Comparison of ENCODE assay signal across 8 cellular contexts in the genomic region with DNA sequence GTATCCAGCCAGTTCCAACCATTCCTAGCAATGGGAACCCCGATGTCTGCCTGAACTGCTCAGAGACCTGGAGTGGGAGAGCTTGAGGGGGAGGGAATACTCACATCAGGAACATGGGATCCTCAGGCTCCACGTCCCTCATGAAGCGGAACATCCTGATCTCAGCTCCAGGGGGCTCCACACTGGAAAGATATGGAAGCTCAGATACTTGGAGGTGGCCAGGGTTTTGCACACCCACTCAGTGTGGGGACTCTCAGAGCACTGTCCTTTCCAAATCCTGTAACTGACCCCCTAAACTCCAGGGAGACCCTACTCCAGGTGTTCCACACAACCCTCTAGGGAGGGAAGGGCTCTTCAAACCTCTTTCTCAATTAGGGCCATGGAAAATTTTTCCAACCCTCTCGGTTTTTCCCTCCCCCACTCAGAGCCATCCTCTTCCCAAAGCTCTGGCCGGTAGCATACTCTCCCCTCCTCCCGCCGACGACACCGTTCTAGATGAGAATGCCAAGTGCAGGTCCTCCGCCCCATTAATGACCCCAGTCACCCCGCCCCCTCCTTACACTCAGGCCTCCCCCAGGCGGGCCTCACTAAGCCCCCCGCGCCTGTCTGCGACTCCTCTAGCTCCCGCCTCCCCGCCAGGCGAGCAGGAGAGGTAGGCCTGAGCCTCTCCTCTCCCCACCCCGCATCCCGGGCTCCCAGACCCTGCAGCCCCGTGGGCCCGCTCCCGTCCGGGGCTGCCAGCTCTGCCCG. TPM values are rescaled to one million over a fixed set of nuclear protein-coding genes. Genes with fewer than 3 reads are reported as not detected.
DNase-seq lines count a peak whose midpoint lies in the region; ATAC-seq and TF ChIP-seq lines count a peak whose summit lies in the region.

No MANE protein-coding gene starts in this region.

- H3K4me1 Mint-ChIP-seq in IgD-negative memory B cell (peaks cover 7 to 16% (median 10%) of the 10 kb centered on the region in 3 donors), activated B cell treated with CpG ODN at 0.5 μM for 24 hours (peaks cover 15% of the 10 kb centered on the region)

- TF ChIP-seq EP300 in neural cell (conservative IDR thresholded peaks at IDR 0.05; ENCODE audit: poor library complexity, severe bottlenecking) = no peak

- H3K27ac Mint-ChIP-seq in IgD-negative memory B cell (peak overlapping the region; percentile 99), activated B cell treated with CpG ODN at 0.5 μM for 24 hours (peak overlapping the region; percentile 99)

- H3K9me2 ChIP-seq in neural cell (ENCODE audit: insufficient read depth, low read length) = no peaks in the 10 kb centered on the region

- H3K36me3 ChIP-seq in neural cell (ENCODE audit: insufficient read depth, low read length) = peaks cover 7% of the 10 kb centered on the region

- no peak for TF ChIP-seq CTCF in GM10248 (IDR thresholded peaks at IDR 0.05; ENCODE audit: control extremely low read depth, extremely low read depth, low read depth, missing control alignments)
- no peak for TF ChIP-seq CTCF in activated B cell treated with CpG ODN at 0.5 μM for 24 hours (IDR thresholded peaks at IDR 0.05)
- peak; percentile 50 for TF ChIP-seq CTCF in fibroblast of mammary gland (conservative IDR thresholded peaks at IDR 0.05; ENCODE audit: control insufficient read depth, insufficient read depth, low read depth, low read length)
- TF ChIP-seq CTCF in neural cell (IDR thresholded peaks at IDR 0.05; ENCODE audit: poor library complexity, severe bottlenecking) = peak; percentile 71

- intact Hi-C loops in activated B cell treated with CpG ODN at 0.5 μM for 24 hours (cut with micrococcal nuclease) = loop anchor here (2.0 to 5.0 kb wide), 3 partner anchors 56 to 356 kb away; a partner anchor contains a TSS

- H3F3A ChIP-seq in neural cell (ENCODE audit: insufficient read depth, low read length, poor library complexity, severe bottlenecking) = no peaks in the 10 kb centered on the region

- H3K9me3 Mint-ChIP-seq in IgD-negative memory B cell = no peaks in the 10 kb centered on the region
- H3K9me3 Mint-ChIP-seq in activated B cell treated with CpG ODN at 0.5 μM for 24 hours = no peaks in the 10 kb centered on the region

- peak overlapping the region; percentile 93 to 99 (median 98) for H3K4me3 Mint-ChIP-seq in IgD-negative memory B cell
- H3K4me3 Mint-ChIP-seq in activated B cell treated with CpG ODN at 0.5 μM for 24 hours = peak overlapping the region; percentile 93

- H3K36me3 Mint-ChIP-seq in IgD-negative memory B cell = peaks cover 2% of the 10 kb centered on the region
- H3K36me3 Mint-ChIP-seq in activated B cell treated with CpG ODN at 0.5 μM for 24 hours (ENCODE audit: low read depth) = peaks cover 44% of the 10 kb centered on the region

- ATAC-seq in activated B cell treated with CpG ODN at 0.5 μM for 24 hours (ENCODE audit: low read depth) = peak; percentile 0

- H3K79me2 ChIP-seq in neural cell (replicated peaks; ENCODE audit: insufficient read depth, low read length) = peaks cover 20% of the 10 kb centered on the region

- H3K27me3 Mint-ChIP-seq in IgD-negative memory B cell = peaks cover 1% of the 10 kb centered on the region
- no peaks in the 10 kb centered on the region for H3K27me3 Mint-ChIP-seq in activated B cell treated with CpG ODN at 0.5 μM for 24 hours

- no peaks in the 10 kb centered on the region for H3K9me3 ChIP-seq in neural cell (ENCODE audit: low read length)

- H3K4me2 ChIP-seq in neural cell (ENCODE audit: low read length) = peak overlapping the region; percentile 82

- peak overlapping the region; percentile 83 for H3K4me3 ChIP-seq in fibroblast of mammary gland (ENCODE audit: control insufficient read depth, low read depth, low read length)
- peak overlapping the region; percentile 99 for H3K4me3 ChIP-seq in neural cell (ENCODE audit: low read length)

- H3K27me3 ChIP-seq in neural cell (ENCODE audit: insufficient read depth, low read depth, low read length) = no peaks in the 10 kb centered on the region

- peak; percentile 54 for TF ChIP-seq RAD21 in neural cell (conservative IDR thresholded peaks at IDR 0.05)

- peak overlapping the region; percentile 77 for H2AFZ ChIP-seq in neural cell (ENCODE audit: low read depth, low read length)

- peak overlapping the region; percentile 100 for H3K9ac ChIP-seq in neural cell (ENCODE audit: low read length)

- CTCF ChIA-PET in GM10248 (lab: Yijun Ruan, JAX) = interaction anchor here (0.7 to 5.9 kb wide), 44 partner anchors 8 to 216 kb away, joined by 3 to 80 read pairs (median 7); a partner anchor contains a TSS
- CTCF ChIA-PET in activated B cell treated with CpG ODN at 0.5 μM for 24 hours (lab: Charles Lee) = interaction anchor here (0.8 to 3.7 kb wide), 12 partner anchors 14 to 181 kb away, joined by 3 to 64 read pairs (median 8); a partner anchor contains a TSS

- H4K20me1 ChIP-seq in neural cell (ENCODE audit: insufficient read depth) = no peaks in the 10 kb centered on the region

- POLR2A ChIA-PET in GM10248 (lab: Yijun Ruan, JAX) (interaction anchor here (0.6 to 2.0 kb wide), 6 partner anchors 14 to 282 kb away, joined by 3 to 15 read pairs (median 5); a partner anchor contains a TSS), activated B cell treated with CpG ODN at 0.5 μM for 24 hours (lab: Charles Lee) (interaction anchor here (0.5 to 4.3 kb wide), 50 partner anchors 9 to 1278 kb away, joined by 3 to 94 read pairs (median 6); a partner anchor contains a TSS)

- H3K27ac ChIP-seq in neural cell (ENCODE audit: low read length) = peak overlapping the region; percentile 100

- peak; percentile 48 for DNase-seq in GM10248 (ENCODE audit: extremely low spot score)
- DNase-seq in activated B cell treated with CpG ODN at 0.5 μM for 24 hours = no peak
- peak; percentile 60 for DNase-seq in fibroblast of mammary gland (ENCODE audit: low read depth)
- no peak for DNase-seq in NCI-H187 (lab: John Stamatoyannopoulos, UW)
- no peak for DNase-seq in activated gamma-delta T cell (lab: John Stamatoyannopoulos, UW)
- no peak for DNase-seq in A172 (ENCODE audit: low spot score)

TF ChIP-seq in neural cell, 6 proteins besides CTCF, POLR2A, EP300 and RAD21:
- TF ChIP-seq, protein P1, sequence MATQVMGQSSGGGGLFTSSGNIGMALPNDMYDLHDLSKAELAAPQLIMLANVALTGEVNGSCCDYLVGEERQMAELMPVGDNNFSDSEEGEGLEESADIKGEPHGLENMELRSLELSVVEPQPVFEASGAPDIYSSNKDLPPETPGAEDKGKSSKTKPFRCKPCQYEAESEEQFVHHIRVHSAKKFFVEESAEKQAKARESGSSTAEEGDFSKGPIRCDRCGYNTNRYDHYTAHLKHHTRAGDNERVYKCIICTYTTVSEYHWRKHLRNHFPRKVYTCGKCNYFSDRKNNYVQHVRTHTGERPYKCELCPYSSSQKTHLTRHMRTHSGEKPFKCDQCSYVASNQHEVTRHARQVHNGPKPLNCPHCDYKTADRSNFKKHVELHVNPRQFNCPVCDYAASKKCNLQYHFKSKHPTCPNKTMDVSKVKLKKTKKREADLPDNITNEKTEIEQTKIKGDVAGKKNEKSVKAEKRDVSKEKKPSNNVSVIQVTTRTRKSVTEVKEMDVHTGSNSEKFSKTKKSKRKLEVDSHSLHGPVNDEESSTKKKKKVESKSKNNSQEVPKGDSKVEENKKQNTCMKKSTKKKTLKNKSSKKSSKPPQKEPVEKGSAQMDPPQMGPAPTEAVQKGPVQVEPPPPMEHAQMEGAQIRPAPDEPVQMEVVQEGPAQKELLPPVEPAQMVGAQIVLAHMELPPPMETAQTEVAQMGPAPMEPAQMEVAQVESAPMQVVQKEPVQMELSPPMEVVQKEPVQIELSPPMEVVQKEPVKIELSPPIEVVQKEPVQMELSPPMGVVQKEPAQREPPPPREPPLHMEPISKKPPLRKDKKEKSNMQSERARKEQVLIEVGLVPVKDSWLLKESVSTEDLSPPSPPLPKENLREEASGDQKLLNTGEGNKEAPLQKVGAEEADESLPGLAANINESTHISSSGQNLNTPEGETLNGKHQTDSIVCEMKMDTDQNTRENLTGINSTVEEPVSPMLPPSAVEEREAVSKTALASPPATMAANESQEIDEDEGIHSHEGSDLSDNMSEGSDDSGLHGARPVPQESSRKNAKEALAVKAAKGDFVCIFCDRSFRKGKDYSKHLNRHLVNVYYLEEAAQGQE (IDR thresholded peaks at IDR 0.05; ENCODE audit: borderline replicate concordance) = peak; percentile 49
- TF ChIP-seq SMC3 (conservative IDR thresholded peaks at IDR 0.05; ENCODE audit: poor library complexity) (peak; percentile 78), TAF1 (IDR thresholded peaks at IDR 0.05; ENCODE audit: low read depth) (no peak), POLR2AphosphoS5 (IDR thresholded peaks at IDR 0.05) (peak; percentile 38), MXI1 (conservative IDR thresholded peaks at IDR 0.05; ENCODE audit: poor library complexity, severe bottlenecking) (no peak), EZH2 (IDR thresholded peaks at IDR 0.05; ENCODE audit: borderline replicate concordance, insufficient read depth, low read length, poor library complexity, severe bottlenecking) (no peak)

RNA-seq across cellular contexts. Expression of a gene that starts 0.6 kb away (rescaled TPM):
- polyA plus RNA-seq in IgD-negative memory B cell (152 TPM), neural cell (134 and 176 TPM in 2 replicates)
- 102 and 105 TPM in 2 replicates for total RNA-seq in activated B cell treated with CpG ODN at 0.5 μM for 24 hours
- polyA minus RNA-seq in neural cell = 120 and 128 TPM in 2 replicates
- total RNA-seq in A172 (2014; rRNA removed; shearing (Covaris generic)) = 168 and 187 TPM in 2 replicates

RNA-seq across cellular contexts. Expression of a gene that starts 13.8 kb away (rescaled TPM):
- 2.5 TPM for polyA plus RNA-seq in IgD-negative memory B cell
- total RNA-seq in activated B cell treated with CpG ODN at 0.5 μM for 24 hours = 4.8 and 6.4 TPM in 2 replicates
- 504 and 557 TPM in 2 replicates for polyA plus RNA-seq in neural cell
- 239 and 310 TPM in 2 replicates for polyA minus RNA-seq in neural cell
- 86.8 and 166 TPM in 2 replicates for total RNA-seq in A172 (2014; rRNA removed; shearing (Covaris generic))

RNA-seq across cellular contexts. Expression of a gene that starts 20.0 kb away (rescaled TPM):
- polyA plus RNA-seq in IgD-negative memory B cell (0.88 TPM), neural cell (1.4 and 2.0 TPM in 2 replicates)
- total RNA-seq in activated B cell treated with CpG ODN at 0.5 μM for 24 hours = 0.12 TPM in 1 of 2 replicates, not detected in the other
- polyA minus RNA-seq in neural cell = 0.24 and 1.3 TPM in 2 replicates
- total RNA-seq in A172 (2014; rRNA removed; shearing (Covaris generic)) = not detected in 2 replicates

RNA-seq across cellular contexts. Expression of a gene that starts 28.5 kb away (rescaled TPM):
- polyA plus RNA-seq in IgD-negative memory B cell = 36.8 TPM
- 28.1 and 35.8 TPM in 2 replicates for total RNA-seq in activated B cell treated with CpG ODN at 0.5 μM for 24 hours
- polyA plus RNA-seq in neural cell = 45.8 and 50.2 TPM in 2 replicates
- polyA minus RNA-seq in neural cell = 22.2 and 22.6 TPM in 2 replicates
- total RNA-seq in A172 (2014; rRNA removed; shearing (Covaris generic)) = 40.7 and 45.7 TPM in 2 replicates

RNA-seq across cellular contexts. Expression of a gene that starts 37.0 kb away (rescaled TPM):
- polyA plus RNA-seq in IgD-negative memory B cell = 6.6 TPM
- total RNA-seq in activated B cell treated with CpG ODN at 0.5 μM for 24 hours = 0.22 and 0.32 TPM in 2 replicates
- not detected in 2 replicates for polyA plus RNA-seq in neural cell
- polyA minus RNA-seq in neural cell = not detected in 2 replicates
- not detected in 2 replicates for total RNA-seq in A172 (2014; rRNA removed; shearing (Covaris generic))

Comparison
In these comparisons a context has a peak if more than half of its experiments do, and no peak if none do; other contexts are left out.
1. DNase-seq: peak in GM10248 (single experiment) and fibroblast of mammary gland (single experiment); none in activated B cell treated with CpG ODN at 0.5 μM for 24 hours (single experiment), NCI-H187 (0 of 2), activated gamma-delta T cell (single experiment) and A172 (single experiment).
2. CTCF ChIP-seq: peak in fibroblast of mammary gland (single experiment) and neural cell (single experiment); none in GM10248 (single experiment) and activated B cell treated with CpG ODN at 0.5 μM for 24 hours (single experiment).
3. RNA of a gene that starts 13.8 kb away (total RNA-seq): 86.8 to 166 TPM in A172; 4.8 to 6.4 TPM in activated B cell treated with CpG ODN at 0.5 μM for 24 hours; every median in the first group is over 10 times any median in the second.